In the genomic region with DNA sequence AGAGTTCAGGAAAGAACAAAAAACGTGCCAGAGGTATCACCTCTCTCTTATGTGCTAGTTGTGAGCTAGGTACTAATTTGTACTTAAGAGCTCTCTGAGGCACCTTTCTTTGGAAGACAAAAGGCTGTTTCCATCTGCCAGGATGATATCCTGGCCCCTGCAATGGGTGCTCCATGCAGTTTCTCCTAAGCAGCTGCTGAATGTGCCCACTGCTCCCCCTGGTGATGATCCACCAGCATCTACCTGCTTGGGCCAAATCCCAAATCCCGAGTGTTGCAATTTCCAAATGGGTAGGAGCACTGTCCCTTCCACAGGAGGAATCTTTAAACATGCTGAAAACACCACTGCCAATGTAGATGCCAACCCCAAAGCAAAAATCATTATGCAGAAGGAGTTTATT, we compare ENCODE assay signal across 9 cellular contexts.
DNase-seq lines count a peak whose midpoint lies in the region; ATAC-seq and TF ChIP-seq lines count a peak whose summit lies in the region.
"Had no signal": no experiment of that assay in that cellular context is flagged by ENCODE, and none has a peak within 500 bp of the region (broad histone marks: within the 10 kb centered on the region; RNA-seq: fewer than 3 reads in every experiment).

No MANE protein-coding gene starts in this region.

- peaks cover 13% of the 10 kb centered on the region for H3K4me1 Mint-ChIP-seq in activated CD4-positive, alpha-beta T cell treated with anti-CD3 and anti-CD28 coated beads, Interleukin-2, amount 10 ng/mL, durations not matched to agents 7 days and 5 days

- H3K36me3 Mint-ChIP-seq in activated CD4-positive, alpha-beta T cell treated with anti-CD3 and anti-CD28 coated beads, Interleukin-2, amount 10 ng/mL, durations not matched to agents 7 days and 5 days (ENCODE audit: low read depth), result peaks cover 2% of the 10 kb centered on the region

- no peak overlapping the region for H3K4me3 Mint-ChIP-seq in activated CD4-positive, alpha-beta T cell treated with anti-CD3 and anti-CD28 coated beads, Interleukin-2, amount 10 ng/mL, durations not matched to agents 7 days and 5 days
- H3K4me3 Mint-ChIP-seq: dendritic cell treated with granulocyte-macrophage colony-stimulating factor and Interleukin-4, amounts not matched to agents 40 ng/mL and 50 ng/mL, for 4 days had no signal

- H3K27ac Mint-ChIP-seq in activated CD4-positive, alpha-beta T cell treated with anti-CD3 and anti-CD28 coated beads, Interleukin-2, amount 10 ng/mL, durations not matched to agents 7 days and 5 days, result no peak overlapping the region
- H3K27ac Mint-ChIP-seq: dendritic cell treated with granulocyte-macrophage colony-stimulating factor and Interleukin-4, amounts not matched to agents 40 ng/mL and 50 ng/mL, for 4 days had no signal

- POLR2A ChIA-PET in activated CD4-positive, alpha-beta T cell treated with anti-CD3 and anti-CD28 coated beads, Interleukin-2, amount 10 ng/mL, durations not matched to agents 7 days and 5 days (lab: Charles Lee), result no interaction called here

- no peaks in the 10 kb centered on the region for H3K27me3 Mint-ChIP-seq in activated CD4-positive, alpha-beta T cell treated with anti-CD3 and anti-CD28 coated beads, Interleukin-2, amount 10 ng/mL, durations not matched to agents 7 days and 5 days
- H3K27me3 Mint-ChIP-seq: dendritic cell treated with granulocyte-macrophage colony-stimulating factor and Interleukin-4, amounts not matched to agents 40 ng/mL and 50 ng/mL, for 4 days had no signal

- H3K9me3 Mint-ChIP-seq in activated CD4-positive, alpha-beta T cell treated with anti-CD3 and anti-CD28 coated beads, Interleukin-2, amount 10 ng/mL, durations not matched to agents 7 days and 5 days, result no peaks in the 10 kb centered on the region
- H3K9me3 Mint-ChIP-seq: dendritic cell treated with granulocyte-macrophage colony-stimulating factor and Interleukin-4, amounts not matched to agents 40 ng/mL and 50 ng/mL, for 4 days had no signal

- no peak for ATAC-seq in HG03139 (IDR thresholded peaks at IDR 0.05; ENCODE audit: unreplicated experiment)
- no peak for ATAC-seq in HG02973 (IDR thresholded peaks at IDR 0.05; ENCODE audit: unreplicated experiment)
- no peak for ATAC-seq in HG03039 (IDR thresholded peaks at IDR 0.05; ENCODE audit: unreplicated experiment)

- DNase-seq in DMS114 treated with DMSO at 0.1 percent for 48 hours (lab: John Stamatoyannopoulos, UW; ENCODE audit: unreplicated experiment), result peak; percentile 21
- DNase-seq in LNCaP clone FGC (ENCODE audit: low read depth), result peak; percentile 41
- peak; percentile 78 for DNase-seq in islet precursor cell
- DNase-seq in activated CD4-positive, alpha-beta T cell treated with anti-CD3 and anti-CD28 coated beads, Interleukin-2, amount 10 ng/mL, durations not matched to agents 7 days and 5 days, result no peak

- H3K27ac ChIP-seq in VCaP, result no peak overlapping the region

- TF ChIP-seq CTCF in LNCaP clone FGC (IDR thresholded peaks at IDR 0.05; ENCODE audit: control insufficient read depth, extremely low read depth, insufficient read depth) (peak; percentile 82), VCaP (conservative IDR thresholded peaks at IDR 0.05) (peak; percentile 90)

- H3K4me3 ChIP-seq in LNCaP clone FGC (ENCODE audit: low read depth, low read length), result no peak overlapping the region

- CTCF ChIA-PET in activated CD4-positive, alpha-beta T cell treated with anti-CD3 and anti-CD28 coated beads, Interleukin-2, amount 10 ng/mL, durations not matched to agents 7 days and 5 days (lab: Charles Lee), result no interaction called here
